Comparison of ENCODE assay signal across 1 cellular context in genomic region chr19:15640904-15641597, GRCh38.
TF ChIP-seq lines count a peak whose summit lies in the region.

No MANE protein-coding gene starts in this region.

TF ChIP-seq in HepG2, 621 proteins besides CTCF, POLR2A, EP300 and RAD21 (continued from another document and continues in another):
- TF ChIP-seq, protein P1, sequence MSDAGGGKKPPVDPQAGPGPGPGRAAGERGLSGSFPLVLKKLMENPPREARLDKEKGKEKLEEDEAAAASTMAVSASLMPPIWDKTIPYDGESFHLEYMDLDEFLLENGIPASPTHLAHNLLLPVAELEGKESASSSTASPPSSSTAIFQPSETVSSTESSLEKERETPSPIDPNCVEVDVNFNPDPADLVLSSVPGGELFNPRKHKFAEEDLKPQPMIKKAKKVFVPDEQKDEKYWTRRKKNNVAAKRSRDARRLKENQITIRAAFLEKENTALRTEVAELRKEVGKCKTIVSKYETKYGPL (CRISPR knock-in tag; IDR thresholded peaks at IDR 0.05) = no peak
- TF ChIP-seq ZNF451 (CRISPR knock-in tag; IDR thresholded peaks at IDR 0.05) (no peak), ZNF432 (CRISPR knock-in tag; IDR thresholded peaks at IDR 0.05; ENCODE audit: borderline replicate concordance) (no peak), ZNF703 (CRISPR knock-in tag; IDR thresholded peaks at IDR 0.05; ENCODE audit: borderline replicate concordance) (no peak), ATAD3A (CRISPR knock-in tag; IDR thresholded peaks at IDR 0.05) (no peak), ZNF709 (CRISPR knock-in tag; IDR thresholded peaks at IDR 0.05) (no peak), ZFP36 (IDR thresholded peaks at IDR 0.05; ENCODE audit: borderline replicate concordance, low read depth, low read length, partially characterized antibody) (no peak), HOXA7 (CRISPR knock-in tag; IDR thresholded peaks at IDR 0.05) (no peak), TEAD2 (CRISPR knock-in tag; IDR thresholded peaks at IDR 0.05) (no peak), THAP9 (CRISPR knock-in tag; IDR thresholded peaks at IDR 0.05; ENCODE audit: borderline replicate concordance) (no peak), ZNF652 (CRISPR knock-in tag; IDR thresholded peaks at IDR 0.05; ENCODE audit: borderline replicate concordance, low read depth) (no peak), ZNF329 (CRISPR knock-in tag; IDR thresholded peaks at IDR 0.05; ENCODE audit: low read depth) (0 out of 2 replicates have a peak, but pooled peaks have one; percentile 61), NCOR1 (IDR thresholded peaks at IDR 0.05; ENCODE audit: borderline replicate concordance, low read length) (peak; percentile 90), MIER3 (CRISPR knock-in tag; IDR thresholded peaks at IDR 0.05; ENCODE audit: borderline replicate concordance) (no peak), PLRG1 (conservative IDR thresholded peaks at IDR 0.05) (no peak), TCF7L2 (IDR thresholded peaks at IDR 0.05; ENCODE audit: low read depth, low read length) (no peak), AHR (CRISPR knock-in tag; IDR thresholded peaks at IDR 0.05) (no peak), POGK (CRISPR knock-in tag; conservative IDR thresholded peaks at IDR 0.05) (no peak; the same call in 1 of the 2 replicates), KDM1A (CRISPR knock-in tag; IDR thresholded peaks at IDR 0.05) (0 out of 2 replicates have a peak, but pooled peaks have one; percentile 17), ZNF619 (CRISPR knock-in tag; IDR thresholded peaks at IDR 0.05) (no peak), BORCS8-MEF2B (CRISPR knock-in tag; IDR thresholded peaks at IDR 0.05) (no peak), SP140L (CRISPR knock-in tag; IDR thresholded peaks at IDR 0.05; ENCODE audit: borderline replicate concordance) (no peak), ZBTB3 (CRISPR knock-in tag; IDR thresholded peaks at IDR 0.05; ENCODE audit: borderline replicate concordance, low read depth) (no peak), U2AF2 (IDR thresholded peaks at IDR 0.05; ENCODE audit: low read depth, low read length) (no peak), ZNF678 (CRISPR knock-in tag; IDR thresholded peaks at IDR 0.05) (no peak), PITX1 (CRISPR knock-in tag; IDR thresholded peaks at IDR 0.05) (no peak; the same call in 1 of the 2 replicates), ASH2L (IDR thresholded peaks at IDR 0.05; ENCODE audit: insufficient read length, low read depth, low read length) (peak; percentile 46), ATF1 (CRISPR knock-in tag; IDR thresholded peaks at IDR 0.05) (no peak), PRMT3 (CRISPR knock-in tag; IDR thresholded peaks at IDR 0.05; ENCODE audit: borderline replicate concordance, low read depth) (no peak), ZNF7 (CRISPR knock-in tag; IDR thresholded peaks at IDR 0.05) (no peak), RBM39 (IDR thresholded peaks at IDR 0.05; ENCODE audit: low read depth, low read length, poor library complexity, severe bottlenecking) (peak; percentile 17), SMAD9 (CRISPR knock-in tag; IDR thresholded peaks at IDR 0.05) (no peak), ZNF879 (CRISPR knock-in tag; IDR thresholded peaks at IDR 0.05) (no peak), ONECUT2 (CRISPR knock-in tag; IDR thresholded peaks at IDR 0.05) (no peak), ZNF766 (CRISPR knock-in tag; IDR thresholded peaks at IDR 0.05; ENCODE audit: borderline replicate concordance) (no peak)
- TF ChIP-seq, protein P2, sequence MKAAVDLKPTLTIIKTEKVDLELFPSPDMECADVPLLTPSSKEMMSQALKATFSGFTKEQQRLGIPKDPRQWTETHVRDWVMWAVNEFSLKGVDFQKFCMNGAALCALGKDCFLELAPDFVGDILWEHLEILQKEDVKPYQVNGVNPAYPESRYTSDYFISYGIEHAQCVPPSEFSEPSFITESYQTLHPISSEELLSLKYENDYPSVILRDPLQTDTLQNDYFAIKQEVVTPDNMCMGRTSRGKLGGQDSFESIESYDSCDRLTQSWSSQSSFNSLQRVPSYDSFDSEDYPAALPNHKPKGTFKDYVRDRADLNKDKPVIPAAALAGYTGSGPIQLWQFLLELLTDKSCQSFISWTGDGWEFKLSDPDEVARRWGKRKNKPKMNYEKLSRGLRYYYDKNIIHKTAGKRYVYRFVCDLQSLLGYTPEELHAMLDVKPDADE (CRISPR knock-in tag; IDR thresholded peaks at IDR 0.05) = no peak
- TF ChIP-seq, protein P3, sequence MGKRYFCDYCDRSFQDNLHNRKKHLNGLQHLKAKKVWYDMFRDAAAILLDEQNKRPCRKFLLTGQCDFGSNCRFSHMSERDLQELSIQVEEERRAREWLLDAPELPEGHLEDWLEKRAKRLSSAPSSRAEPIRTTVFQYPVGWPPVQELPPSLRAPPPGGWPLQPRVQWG (CRISPR knock-in tag; IDR thresholded peaks at IDR 0.05; ENCODE audit: borderline replicate concordance, low read depth) = no peak
- TF ChIP-seq, protein P4, sequence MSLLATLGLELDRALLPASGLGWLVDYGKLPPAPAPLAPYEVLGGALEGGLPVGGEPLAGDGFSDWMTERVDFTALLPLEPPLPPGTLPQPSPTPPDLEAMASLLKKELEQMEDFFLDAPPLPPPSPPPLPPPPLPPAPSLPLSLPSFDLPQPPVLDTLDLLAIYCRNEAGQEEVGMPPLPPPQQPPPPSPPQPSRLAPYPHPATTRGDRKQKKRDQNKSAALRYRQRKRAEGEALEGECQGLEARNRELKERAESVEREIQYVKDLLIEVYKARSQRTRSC (CRISPR knock-in tag; IDR thresholded peaks at IDR 0.05; ENCODE audit: low read depth) = no peak
- TF ChIP-seq, protein P5, sequence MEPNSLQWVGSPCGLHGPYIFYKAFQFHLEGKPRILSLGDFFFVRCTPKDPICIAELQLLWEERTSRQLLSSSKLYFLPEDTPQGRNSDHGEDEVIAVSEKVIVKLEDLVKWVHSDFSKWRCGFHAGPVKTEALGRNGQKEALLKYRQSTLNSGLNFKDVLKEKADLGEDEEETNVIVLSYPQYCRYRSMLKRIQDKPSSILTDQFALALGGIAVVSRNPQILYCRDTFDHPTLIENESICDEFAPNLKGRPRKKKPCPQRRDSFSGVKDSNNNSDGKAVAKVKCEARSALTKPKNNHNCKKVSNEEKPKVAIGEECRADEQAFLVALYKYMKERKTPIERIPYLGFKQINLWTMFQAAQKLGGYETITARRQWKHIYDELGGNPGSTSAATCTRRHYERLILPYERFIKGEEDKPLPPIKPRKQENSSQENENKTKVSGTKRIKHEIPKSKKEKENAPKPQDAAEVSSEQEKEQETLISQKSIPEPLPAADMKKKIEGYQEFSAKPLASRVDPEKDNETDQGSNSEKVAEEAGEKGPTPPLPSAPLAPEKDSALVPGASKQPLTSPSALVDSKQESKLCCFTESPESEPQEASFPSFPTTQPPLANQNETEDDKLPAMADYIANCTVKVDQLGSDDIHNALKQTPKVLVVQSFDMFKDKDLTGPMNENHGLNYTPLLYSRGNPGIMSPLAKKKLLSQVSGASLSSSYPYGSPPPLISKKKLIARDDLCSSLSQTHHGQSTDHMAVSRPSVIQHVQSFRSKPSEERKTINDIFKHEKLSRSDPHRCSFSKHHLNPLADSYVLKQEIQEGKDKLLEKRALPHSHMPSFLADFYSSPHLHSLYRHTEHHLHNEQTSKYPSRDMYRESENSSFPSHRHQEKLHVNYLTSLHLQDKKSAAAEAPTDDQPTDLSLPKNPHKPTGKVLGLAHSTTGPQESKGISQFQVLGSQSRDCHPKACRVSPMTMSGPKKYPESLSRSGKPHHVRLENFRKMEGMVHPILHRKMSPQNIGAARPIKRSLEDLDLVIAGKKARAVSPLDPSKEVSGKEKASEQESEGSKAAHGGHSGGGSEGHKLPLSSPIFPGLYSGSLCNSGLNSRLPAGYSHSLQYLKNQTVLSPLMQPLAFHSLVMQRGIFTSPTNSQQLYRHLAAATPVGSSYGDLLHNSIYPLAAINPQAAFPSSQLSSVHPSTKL (CRISPR knock-in tag; IDR thresholded peaks at IDR 0.05) = peak; percentile 60
- TF ChIP-seq, protein P6, sequence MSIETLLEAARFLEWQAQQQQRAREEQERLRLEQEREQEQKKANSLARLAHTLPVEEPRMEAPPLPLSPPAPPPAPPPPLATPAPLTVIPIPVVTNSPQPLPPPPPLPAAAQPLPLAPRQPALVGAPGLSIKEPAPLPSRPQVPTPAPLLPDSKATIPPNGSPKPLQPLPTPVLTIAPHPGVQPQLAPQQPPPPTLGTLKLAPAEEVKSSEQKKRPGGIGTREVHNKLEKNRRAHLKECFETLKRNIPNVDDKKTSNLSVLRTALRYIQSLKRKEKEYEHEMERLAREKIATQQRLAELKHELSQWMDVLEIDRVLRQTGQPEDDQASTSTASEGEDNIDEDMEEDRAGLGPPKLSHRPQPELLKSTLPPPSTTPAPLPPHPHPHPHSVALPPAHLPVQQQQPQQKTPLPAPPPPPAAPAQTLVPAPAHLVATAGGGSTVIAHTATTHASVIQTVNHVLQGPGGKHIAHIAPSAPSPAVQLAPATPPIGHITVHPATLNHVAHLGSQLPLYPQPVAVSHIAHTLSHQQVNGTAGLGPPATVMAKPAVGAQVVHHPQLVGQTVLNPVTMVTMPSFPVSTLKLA (IDR thresholded peaks at IDR 0.05) = no peak
- TF ChIP-seq, protein P7, sequence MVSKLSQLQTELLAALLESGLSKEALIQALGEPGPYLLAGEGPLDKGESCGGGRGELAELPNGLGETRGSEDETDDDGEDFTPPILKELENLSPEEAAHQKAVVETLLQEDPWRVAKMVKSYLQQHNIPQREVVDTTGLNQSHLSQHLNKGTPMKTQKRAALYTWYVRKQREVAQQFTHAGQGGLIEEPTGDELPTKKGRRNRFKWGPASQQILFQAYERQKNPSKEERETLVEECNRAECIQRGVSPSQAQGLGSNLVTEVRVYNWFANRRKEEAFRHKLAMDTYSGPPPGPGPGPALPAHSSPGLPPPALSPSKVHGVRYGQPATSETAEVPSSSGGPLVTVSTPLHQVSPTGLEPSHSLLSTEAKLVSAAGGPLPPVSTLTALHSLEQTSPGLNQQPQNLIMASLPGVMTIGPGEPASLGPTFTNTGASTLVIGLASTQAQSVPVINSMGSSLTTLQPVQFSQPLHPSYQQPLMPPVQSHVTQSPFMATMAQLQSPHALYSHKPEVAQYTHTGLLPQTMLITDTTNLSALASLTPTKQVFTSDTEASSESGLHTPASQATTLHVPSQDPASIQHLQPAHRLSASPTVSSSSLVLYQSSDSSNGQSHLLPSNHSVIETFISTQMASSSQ (IDR thresholded peaks at IDR 0.05; ENCODE audit: low read depth) = no peak
- TF ChIP-seq, protein P7 (CRISPR knock-in tag; IDR thresholded peaks at IDR 0.05; ENCODE audit: borderline replicate concordance) = no peak
- TF ChIP-seq, protein P8, sequence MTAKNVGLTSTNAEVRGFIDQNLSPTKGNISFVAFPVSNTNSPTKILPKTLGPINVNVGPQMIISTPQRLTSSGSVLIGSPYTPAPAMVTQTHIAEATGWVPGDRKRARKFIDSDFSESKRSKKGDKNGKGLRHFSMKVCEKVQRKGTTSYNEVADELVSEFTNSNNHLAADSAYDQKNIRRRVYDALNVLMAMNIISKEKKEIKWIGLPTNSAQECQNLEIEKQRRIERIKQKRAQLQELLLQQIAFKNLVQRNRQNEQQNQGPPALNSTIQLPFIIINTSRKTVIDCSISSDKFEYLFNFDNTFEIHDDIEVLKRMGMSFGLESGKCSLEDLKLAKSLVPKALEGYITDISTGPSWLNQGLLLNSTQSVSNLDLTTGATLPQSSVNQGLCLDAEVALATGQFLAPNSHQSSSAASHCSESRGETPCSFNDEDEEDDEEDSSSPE (CRISPR knock-in tag; IDR thresholded peaks at IDR 0.05) = no peak
- TF ChIP-seq, protein P9, sequence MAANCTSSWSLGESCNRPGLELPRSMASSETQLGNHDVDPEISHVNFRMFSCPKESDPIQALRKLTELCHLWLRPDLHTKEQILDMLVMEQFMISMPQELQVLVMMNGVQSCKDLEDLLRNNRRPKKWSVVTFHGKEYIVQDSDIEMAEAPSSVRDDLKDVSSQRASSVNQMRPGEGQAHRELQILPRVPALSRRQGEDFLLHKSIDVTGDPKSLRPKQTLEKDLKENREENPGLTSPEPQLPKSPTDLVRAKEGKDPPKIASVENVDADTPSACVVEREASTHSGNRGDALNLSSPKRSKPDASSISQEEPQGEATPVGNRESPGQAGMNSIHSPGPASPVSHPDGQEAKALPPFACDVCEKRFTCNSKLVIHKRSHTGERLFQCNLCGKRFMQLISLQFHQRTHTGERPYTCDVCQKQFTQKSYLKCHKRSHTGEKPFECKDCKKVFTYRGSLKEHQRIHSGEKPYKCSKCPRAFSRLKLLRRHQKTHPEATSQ (CRISPR knock-in tag; IDR thresholded peaks at IDR 0.05; ENCODE audit: borderline replicate concordance) = no peak
